Comparison of ENCODE assay signal across 11 cellular contexts in the genomic region with DNA sequence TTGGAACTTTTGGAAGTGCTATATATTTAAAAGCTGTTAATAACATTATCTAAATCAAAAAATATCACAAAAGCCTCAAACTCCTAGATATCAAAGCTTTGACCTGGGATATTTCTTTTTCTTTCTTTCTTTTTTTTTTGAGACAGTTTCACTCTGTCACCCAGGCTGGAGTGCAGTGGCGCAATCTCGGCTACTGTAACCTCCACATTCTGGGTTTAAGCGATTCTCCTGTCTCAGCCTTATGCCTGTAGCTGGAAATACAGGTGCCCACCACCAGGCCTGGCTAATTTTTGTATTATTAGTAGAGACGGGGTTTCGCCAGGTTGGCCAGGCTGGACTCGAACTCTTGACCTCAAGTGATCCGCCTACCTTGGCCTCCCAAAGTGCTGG. TPM values are rescaled to one million over a fixed set of nuclear protein-coding genes. Genes with fewer than 3 reads are reported as not detected.
DNase-seq lines count a peak whose midpoint lies in the region; FAIRE-seq and TF ChIP-seq lines count a peak whose summit lies in the region.
"Had no signal": no experiment of that assay in that cellular context is flagged by ENCODE, and none has a peak within 500 bp of the region (broad histone marks: within the 10 kb centered on the region; RNA-seq: fewer than 3 reads in every experiment).

No MANE protein-coding gene starts in this region.

- H3K4me2 ChIP-seq in keratinocyte (ENCODE audit: control insufficient read depth, extremely low read depth, insufficient read depth, low read depth, low read length): no peak overlapping the region
- no peak overlapping the region for H3K4me2 ChIP-seq in PC-9

- peaks cover 6% of the 10 kb centered on the region for H3K9me1 ChIP-seq in keratinocyte (ENCODE audit: control insufficient read depth, extremely low read depth, insufficient read depth, low read length)

- no peak overlapping the region for H3K4me3 Mint-ChIP-seq in activated CD4-positive, alpha-beta T cell treated with anti-CD3 and anti-CD28 coated beads, Interleukin-2, amount 10 ng/mL, durations not matched to agents 24 days and 14 days
- H3K4me3 Mint-ChIP-seq in activated T-helper 1 cell treated with anti-CD3 and anti-CD28 coated beads, Interleukin-12 subunit alpha, Interleukin-12 subunit beta, Interleukin-2, Interleukin-4 antibody, amounts not matched to agents 30 ng/mL and 10 ng/mL and 1 ng/mL, durations not matched to agents 14 hours and 24 hours and 36 hours: no peak overlapping the region
- H3K4me3 Mint-ChIP-seq: WTC11 had no signal

- no peaks in the 10 kb centered on the region for H3K27me3 ChIP-seq in keratinocyte (ENCODE audit: control insufficient read depth, extremely low read depth, insufficient read depth, low read length)
- no peaks in the 10 kb centered on the region for H3K27me3 ChIP-seq in subcutaneous abdominal adipose tissue (ENCODE audit: control insufficient read depth in 5 of 5, insufficient read depth in 4 of 5, low read length in 5 of 5)
- H3K27me3 ChIP-seq in PC-9 (ENCODE audit: insufficient read depth, low read depth): no peaks in the 10 kb centered on the region

- H3K79me2 ChIP-seq in keratinocyte (ENCODE audit: control insufficient read depth, insufficient read depth, low read length): peaks cover 40% of the 10 kb centered on the region
- H3K79me2 ChIP-seq in PC-9 (ENCODE audit: low read depth): peaks cover 5% of the 10 kb centered on the region

- peak overlapping the region; percentile 98 for H3K27ac Mint-ChIP-seq in activated CD4-positive, alpha-beta T cell treated with anti-CD3 and anti-CD28 coated beads, Interleukin-2, amount 10 ng/mL, durations not matched to agents 24 days and 14 days
- H3K27ac Mint-ChIP-seq in activated T-helper 1 cell treated with anti-CD3 and anti-CD28 coated beads, Interleukin-12 subunit alpha, Interleukin-12 subunit beta, Interleukin-2, Interleukin-4 antibody, amounts not matched to agents 30 ng/mL and 10 ng/mL and 1 ng/mL, durations not matched to agents 14 hours and 24 hours and 36 hours: peak overlapping the region; percentile 81

- H3K9me3 Mint-ChIP-seq in activated CD4-positive, alpha-beta T cell treated with anti-CD3 and anti-CD28 coated beads, Interleukin-2, amount 10 ng/mL, durations not matched to agents 24 days and 14 days: no peaks in the 10 kb centered on the region
- H3K9me3 Mint-ChIP-seq in activated T-helper 1 cell treated with anti-CD3 and anti-CD28 coated beads, Interleukin-12 subunit alpha, Interleukin-12 subunit beta, Interleukin-2, Interleukin-4 antibody, amounts not matched to agents 30 ng/mL and 10 ng/mL and 1 ng/mL, durations not matched to agents 14 hours and 24 hours and 36 hours: no peaks in the 10 kb centered on the region
- H3K9me3 Mint-ChIP-seq: activated naive CD4-positive, alpha-beta T cell treated with anti-CD3 and anti-CD28 coated beads, Interleukin-2, amount 50 U/mL, for 24 hours; WTC11 had no signal

- H3K36me3 Mint-ChIP-seq in activated CD4-positive, alpha-beta T cell treated with anti-CD3 and anti-CD28 coated beads, Interleukin-2, amount 10 ng/mL, durations not matched to agents 24 days and 14 days (ENCODE audit: low read depth): peaks cover 22% of the 10 kb centered on the region
- H3K36me3 Mint-ChIP-seq in activated T-helper 1 cell treated with anti-CD3 and anti-CD28 coated beads, Interleukin-12 subunit alpha, Interleukin-12 subunit beta, Interleukin-2, Interleukin-4 antibody, amounts not matched to agents 30 ng/mL and 10 ng/mL and 1 ng/mL, durations not matched to agents 14 hours and 24 hours and 36 hours (ENCODE audit: low read depth): peaks cover 22% of the 10 kb centered on the region
- H3K36me3 Mint-ChIP-seq: activated naive CD4-positive, alpha-beta T cell treated with anti-CD3 and anti-CD28 coated beads, Interleukin-2, amount 50 U/mL, for 24 hours; WTC11 had no signal

- FAIRE-seq in keratinocyte (lab: Jason Lieb, UNC): no peak

- dilution Hi-C loops in keratinocyte (cut with MboI; ENCODE audit: extremely low pct_ligation_motif_present, low sequenced_read_pairs): no loop called here

- no TSS peak for BruUV-seq in PC-9 (replicated peaks; lab: Mats Ljungman, UMichigan)

- H3K9ac ChIP-seq in keratinocyte (ENCODE audit: control insufficient read depth, extremely low read depth, insufficient read depth, low read length) (peak overlapping the region; percentile 56), subcutaneous abdominal adipose tissue (ENCODE audit: low read length in 5 of 5) (peak overlapping the region in 4 of 5 donors; percentile 30 to 70 (median 36))

- CTCF ChIA-PET in PC-9 (lab: Charles Lee): interaction anchor here (0.5 kb wide), 1 partner anchor 46 kb away, joined by 3 read pairs; no protein-coding TSS in a partner anchor

- no peaks in the 10 kb centered on the region for H3K9me2 ChIP-seq in PC-9 (ENCODE audit: insufficient read depth)

- H3K27ac ChIP-seq in keratinocyte (ENCODE audit: control insufficient read depth, insufficient read depth, low read length) (peak overlapping the region; percentile 82), subcutaneous abdominal adipose tissue (ENCODE audit: low read depth, low read length) (peak overlapping the region; percentile 88), PC-9 (no peak overlapping the region)

- H3K9me3 ChIP-seq in keratinocyte (ENCODE audit: control insufficient read depth, low read depth, low read length) (no peaks in the 10 kb centered on the region), subcutaneous abdominal adipose tissue (ENCODE audit: control insufficient read depth in 5 of 5, low read length in 5 of 5) (no peaks in the 10 kb centered on the region), PC-9 (ENCODE audit: insufficient read depth, low read depth) (no peaks in the 10 kb centered on the region)

- intact Hi-C loops in activated CD4-positive, alpha-beta T cell treated with anti-CD3 and anti-CD28 coated beads, Interleukin-2, amount 10 ng/mL, durations not matched to agents 24 days and 14 days (cut with micrococcal nuclease): loop anchor here (2.0 kb wide), 1 partner anchor 30 kb away; no protein-coding TSS in a partner anchor
- intact Hi-C loops in activated T-helper 1 cell treated with anti-CD3 and anti-CD28 coated beads, Interleukin-12 subunit alpha, Interleukin-12 subunit beta, Interleukin-2, Interleukin-4 antibody, amounts not matched to agents 30 ng/mL and 10 ng/mL and 1 ng/mL, durations not matched to agents 14 hours and 24 hours and 36 hours (cut with micrococcal nuclease): loop anchor here (1.0 to 2.0 kb wide), 2 partner anchors 16 to 30 kb away; no protein-coding TSS in a partner anchor
- intact Hi-C loops in PC-9 (cut with micrococcal nuclease; ENCODE audit: unreplicated experiment): no loop called here

- peaks cover 77% of the 10 kb centered on the region for H3K4me1 Mint-ChIP-seq in activated CD4-positive, alpha-beta T cell treated with anti-CD3 and anti-CD28 coated beads, Interleukin-2, amount 10 ng/mL, durations not matched to agents 24 days and 14 days
- peaks cover 87% of the 10 kb centered on the region for H3K4me1 Mint-ChIP-seq in activated T-helper 1 cell treated with anti-CD3 and anti-CD28 coated beads, Interleukin-12 subunit alpha, Interleukin-12 subunit beta, Interleukin-2, Interleukin-4 antibody, amounts not matched to agents 30 ng/mL and 10 ng/mL and 1 ng/mL, durations not matched to agents 14 hours and 24 hours and 36 hours (ENCODE audit: low read depth)

- no peaks in the 10 kb centered on the region for H3F3A ChIP-seq in PC-9 (ENCODE audit: insufficient read depth, low read depth)

- H2AFZ ChIP-seq in keratinocyte (ENCODE audit: control insufficient read depth, low read length) (no peak overlapping the region), PC-9 (no peak overlapping the region)

- no peak for DNase-seq in activated CD4-positive, alpha-beta T cell treated with anti-CD3 and anti-CD28 coated beads, Interleukin-2, amount 10 ng/mL, durations not matched to agents 24 days and 14 days
- DNase-seq in activated CD4-positive, alpha-beta T cell treated with anti-CD3 and anti-CD28 coated beads, Interleukin-2, amount 50 U/mL, for 1 hour: no peak
- no peak for DNase-seq in activated T-helper 1 cell treated with anti-CD3 and anti-CD28 coated beads, Interleukin-12 subunit alpha, Interleukin-12 subunit beta, Interleukin-2, Interleukin-4 antibody, amounts not matched to agents 30 ng/mL and 10 ng/mL and 1 ng/mL, durations not matched to agents 14 hours and 24 hours and 36 hours (ENCODE audit: low spot score)
- DNase-seq in keratinocyte (ENCODE audit: low read depth, low spot score) (no peak), OCI-M2 (lab: John Stamatoyannopoulos, UW; ENCODE audit: unreplicated experiment) (no peak), PC-9 (no peak), NK-92 (lab: John Stamatoyannopoulos, UW; ENCODE audit: unreplicated experiment) (no peak)
- DNase-seq: stimulated activated CD4-positive, alpha-beta T cell treated with anti-CD3 and anti-CD28 coated beads, Interleukin-4, amount 100 ng/mL, for 24 hours had no signal

- peaks cover 5% of the 10 kb centered on the region for H4K20me1 ChIP-seq in keratinocyte (ENCODE audit: control insufficient read depth, extremely low read depth, insufficient read depth, low read length)
- H4K20me1 ChIP-seq in PC-9 (ENCODE audit: insufficient read depth): no peaks in the 10 kb centered on the region

- H3K4me1 ChIP-seq in keratinocyte (ENCODE audit: control insufficient read depth, extremely low read depth, insufficient read depth, low read length): peaks cover 64% of the 10 kb centered on the region
- peaks cover 11 to 88% (median 72%) of the 10 kb centered on the region in 5 donors for H3K4me1 ChIP-seq in subcutaneous abdominal adipose tissue (ENCODE audit: control insufficient read depth in 5 of 5, insufficient read depth in 5 of 5, low read length in 5 of 5)
- peaks cover 13% of the 10 kb centered on the region for H3K4me1 ChIP-seq in PC-9 (replicated peaks; ENCODE audit: insufficient read depth)

- TF ChIP-seq CTCF in keratinocyte (optimal IDR thresholded peaks at IDR 0.05 in 1 of 3, IDR thresholded peaks at IDR 0.05 in 1 of 3, conservative IDR thresholded peaks at IDR 0.05 in 1 of 3; ENCODE audit: extremely low read depth in 1 of 3, insufficient read depth in 2 of 3, low read length in 3 of 3) (no peak), PC-9 (conservative IDR thresholded peaks at IDR 0.05) (no peak)

- POLR2A ChIA-PET in PC-9 (lab: Charles Lee; ENCODE audit: unreplicated experiment): interaction anchor here (0.7 kb wide), 1 partner anchor 13 kb away, joined by 3 read pairs; no protein-coding TSS in a partner anchor

- H3K4me3 ChIP-seq in keratinocyte (ENCODE audit: control insufficient read depth in 2 of 3, extremely low read depth in 1 of 3, insufficient read depth in 2 of 3, low read depth in 1 of 3, low read length in 3 of 3) (no peak overlapping the region), subcutaneous abdominal adipose tissue (ENCODE audit: low read depth in 1 of 5, low read length in 5 of 5) (peak overlapping the region in 3 of 5 donors; percentile 54 to 62 (median 59)), PC-9 (no peak overlapping the region)

- H3K36me3 ChIP-seq in keratinocyte (ENCODE audit: control insufficient read depth in 2 of 2, extremely low read depth in 1 of 2, insufficient read depth in 2 of 2, low read length in 2 of 2) (no peaks in the 10 kb centered on the region), subcutaneous abdominal adipose tissue (ENCODE audit: control insufficient read depth in 5 of 5, insufficient read depth in 5 of 5, low read length in 5 of 5) (no peaks in the 10 kb centered on the region), PC-9 (ENCODE audit: low read depth) (no peaks in the 10 kb centered on the region)

- no peaks in the 10 kb centered on the region for H3K27me3 Mint-ChIP-seq in activated CD4-positive, alpha-beta T cell treated with anti-CD3 and anti-CD28 coated beads, Interleukin-2, amount 10 ng/mL, durations not matched to agents 24 days and 14 days
- no peaks in the 10 kb centered on the region for H3K27me3 Mint-ChIP-seq in activated T-helper 1 cell treated with anti-CD3 and anti-CD28 coated beads, Interleukin-12 subunit alpha, Interleukin-12 subunit beta, Interleukin-2, Interleukin-4 antibody, amounts not matched to agents 30 ng/mL and 10 ng/mL and 1 ng/mL, durations not matched to agents 14 hours and 24 hours and 36 hours (ENCODE audit: insufficient read depth)
- H3K27me3 Mint-ChIP-seq: activated naive CD4-positive, alpha-beta T cell treated with anti-CD3 and anti-CD28 coated beads, Interleukin-2, amount 50 U/mL, for 24 hours had no signal

RNA-seq across cellular contexts. Expression of gene RAPGEF1, which starts 31.3 kb away (rescaled TPM):
- total RNA-seq in activated CD4-positive, alpha-beta T cell treated with anti-CD3 and anti-CD28 coated beads, Interleukin-2, amount 10 ng/mL, durations not matched to agents 24 days and 14 days: 150 and 153 TPM in 2 replicates
- 168 and 172 TPM in 2 replicates for total RNA-seq in activated T-helper 1 cell treated with anti-CD3 and anti-CD28 coated beads, Interleukin-12 subunit alpha, Interleukin-12 subunit beta, Interleukin-2, Interleukin-4 antibody, amounts not matched to agents 30 ng/mL and 10 ng/mL and 1 ng/mL, durations not matched to agents 14 hours and 24 hours and 36 hours
- polyA plus RNA-seq in keratinocyte: 18.5 to 30.1 TPM (median 19.2 TPM) in 3 replicates
- polyA plus RNA-seq in keratinocyte (2011; ENCODE audit: low read depth): 12.1 TPM
- 19.0 and 25.8 TPM in 2 replicates for polyA plus RNA-seq in keratinocyte (2011; cell fraction: cytosol; rRNA removed)
- 29.1 and 30.6 TPM in 2 replicates for polyA plus RNA-seq in keratinocyte (2011; cell fraction: nucleus; rRNA removed)
- polyA plus RNA-seq in keratinocyte (2012; ENCODE audit: low replicate concordance): 13.3 and 28.0 TPM in 2 replicates
- polyA minus RNA-seq in keratinocyte: 22.0 to 50.7 TPM (median 27.9 TPM) in 3 replicates
- 21.5 TPM for polyA minus RNA-seq in keratinocyte (2011; cell fraction: cytosol; rRNA and poly(A)+ RNA removed)
- 16.7 and 26.4 TPM in 2 replicates for polyA minus RNA-seq in keratinocyte (2011; cell fraction: nucleus; rRNA and poly(A)+ RNA removed)
- total RNA-seq in PC-9 (2021): 66.5 and 76.0 TPM in 2 replicates

Comparison
In these comparisons a context has a peak if more than half of its experiments do, and no peak if none do; other contexts are left out.
1. H3K4me3 ChIP-seq: peak in subcutaneous abdominal adipose tissue (3 of 5); none in keratinocyte (0 of 3) and PC-9 (single experiment).